1 cellular context compared by ENCODE assay signal in the genomic region with DNA sequence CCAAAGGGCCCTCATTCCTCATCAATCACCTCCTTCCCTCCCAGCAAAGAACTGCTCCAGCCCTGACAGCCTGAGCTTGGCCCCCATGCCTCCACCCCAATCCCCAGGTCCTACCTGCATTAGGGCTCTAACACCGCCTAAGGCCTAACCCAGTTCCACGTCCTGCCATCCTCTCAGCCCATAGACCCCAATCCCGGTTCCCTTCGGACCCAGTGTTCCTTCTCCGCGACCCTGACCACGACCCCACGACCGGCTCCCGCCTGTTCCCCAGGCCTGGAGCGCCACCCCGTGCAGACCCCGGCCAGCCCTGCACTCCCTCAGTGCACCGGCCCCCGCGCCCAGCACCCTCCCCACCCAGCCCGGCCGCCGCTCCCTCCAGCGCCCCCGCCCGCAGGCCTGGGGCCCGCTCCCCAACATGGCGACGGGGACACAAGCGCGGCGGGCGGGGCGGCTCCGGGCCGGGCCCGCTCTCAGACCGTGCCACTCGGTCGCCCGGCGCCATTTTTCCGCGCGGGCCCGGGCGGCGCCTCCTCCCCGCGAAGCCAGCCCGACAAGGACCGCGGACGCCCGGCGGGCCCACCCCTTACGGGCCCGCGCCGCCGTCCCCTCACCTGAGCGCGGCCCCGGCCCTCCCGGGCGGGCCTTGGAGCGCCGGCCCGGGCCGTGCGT.
TF ChIP-seq lines count a peak whose summit lies in the region.

No MANE protein-coding gene starts in this region.

TF ChIP-seq in GM12878, 131 proteins besides CTCF, POLR2A, EP300 and RAD21 (continued from another document and continues in another):
- TF ChIP-seq ZBTB4 (CRISPR knock-in tag; IDR thresholded peaks at IDR 0.05) (no peak), RB1 (IDR thresholded peaks at IDR 0.05; ENCODE audit: borderline replicate concordance) (peak; percentile 69; the same call in 1 of the 2 replicates), NR2F1 (conservative IDR thresholded peaks at IDR 0.05) (peak; percentile 55; the same call in 1 of the 2 replicates), NFIC (IDR thresholded peaks at IDR 0.05; ENCODE audit: low read depth, low read length) (no peak), IRF4 (IDR thresholded peaks at IDR 0.05; ENCODE audit: low read depth, low read length) (no peak), LARP7 (IDR thresholded peaks at IDR 0.05) (peak; percentile 58; the same call in 1 of the 2 replicates), SUZ12 (IDR thresholded peaks at IDR 0.05; ENCODE audit: unreplicated experiment) (no peak), HDGF (IDR thresholded peaks at IDR 0.05) (0 out of 2 replicates have a peak, but pooled peaks have one; percentile 37), TBL1XR1 (IDR thresholded peaks at IDR 0.05; ENCODE audit: low read depth, low read length) (no peak), BACH1 (IDR thresholded peaks at IDR 0.05; ENCODE audit: borderline replicate concordance) (peak; percentile 63), SREBF2 (IDR thresholded peaks at IDR 0.05; ENCODE audit: low read length) (no peak), SMC3 (IDR thresholded peaks at IDR 0.05; ENCODE audit: borderline replicate concordance, low read length) (no peak), SIX5 (IDR thresholded peaks at IDR 0.05; ENCODE audit: low read depth, low read length, severe bottlenecking) (no peak), YY1 (IDR thresholded peaks at IDR 0.05; ENCODE audit: low read depth, low read length) (peak; percentile 97), NR2C2 (IDR thresholded peaks at IDR 0.05; ENCODE audit: borderline replicate concordance, control insufficient read depth, insufficient read length, low read depth) (no peak), ZNF687 (IDR thresholded peaks at IDR 0.05) (no peak; the same call in 1 of the 2 replicates), DPF2 (IDR thresholded peaks at IDR 0.05) (peak; percentile 76), RFX5 (IDR thresholded peaks at IDR 0.05; ENCODE audit: low read depth, low read length) (no peak), PKNOX1 (IDR thresholded peaks at IDR 0.05) (no peak), MXI1 (IDR thresholded peaks at IDR 0.05; ENCODE audit: low read depth, low read length) (peak; percentile 33; the same call in 1 of the 2 replicates), STAT1 (conservative IDR thresholded peaks at IDR 0.05) (no peak), EZH2 (IDR thresholded peaks at IDR 0.05; ENCODE audit: borderline replicate concordance, control insufficient read depth, low read depth, low read length) (no peak), ZBED1 (IDR thresholded peaks at IDR 0.05; ENCODE audit: borderline replicate concordance) (no peak), RELA (IDR thresholded peaks at IDR 0.05; ENCODE audit: borderline replicate concordance, partially characterized antibody) (no peak), ETV6 (conservative IDR thresholded peaks at IDR 0.05 in 1 of 2, IDR thresholded peaks at IDR 0.05 in 1 of 2; ENCODE audit: borderline replicate concordance in 1 of 2, low read depth in 1 of 2) (no peak), CBX3 (IDR thresholded peaks at IDR 0.05; ENCODE audit: borderline replicate concordance, low read depth) (no peak), RAD51 (IDR thresholded peaks at IDR 0.05) (no peak), KLF5 (IDR thresholded peaks at IDR 0.05; ENCODE audit: partially characterized antibody) (no peak), FOXM1 (IDR thresholded peaks at IDR 0.05; ENCODE audit: low read depth, low read length) (no peak), KDM1A (IDR thresholded peaks at IDR 0.05; ENCODE audit: borderline replicate concordance) (no peak), CHD2 (IDR thresholded peaks at IDR 0.05; ENCODE audit: borderline replicate concordance, low read depth, low read length) (no peak; the same call in 1 of the 2 replicates), CBFB (IDR thresholded peaks at IDR 0.05; ENCODE audit: low read depth) (no peak), SREBF1 (IDR thresholded peaks at IDR 0.05; ENCODE audit: low read length) (no peak)
- TF ChIP-seq, protein P1, sequence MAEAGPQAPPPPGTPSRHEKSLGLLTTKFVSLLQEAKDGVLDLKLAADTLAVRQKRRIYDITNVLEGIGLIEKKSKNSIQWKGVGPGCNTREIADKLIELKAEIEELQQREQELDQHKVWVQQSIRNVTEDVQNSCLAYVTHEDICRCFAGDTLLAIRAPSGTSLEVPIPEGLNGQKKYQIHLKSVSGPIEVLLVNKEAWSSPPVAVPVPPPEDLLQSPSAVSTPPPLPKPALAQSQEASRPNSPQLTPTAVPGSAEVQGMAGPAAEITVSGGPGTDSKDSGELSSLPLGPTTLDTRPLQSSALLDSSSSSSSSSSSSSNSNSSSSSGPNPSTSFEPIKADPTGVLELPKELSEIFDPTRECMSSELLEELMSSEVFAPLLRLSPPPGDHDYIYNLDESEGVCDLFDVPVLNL (IDR thresholded peaks at IDR 0.05; ENCODE audit: low read depth, low read length): no peak
- TF ChIP-seq, protein P2, sequence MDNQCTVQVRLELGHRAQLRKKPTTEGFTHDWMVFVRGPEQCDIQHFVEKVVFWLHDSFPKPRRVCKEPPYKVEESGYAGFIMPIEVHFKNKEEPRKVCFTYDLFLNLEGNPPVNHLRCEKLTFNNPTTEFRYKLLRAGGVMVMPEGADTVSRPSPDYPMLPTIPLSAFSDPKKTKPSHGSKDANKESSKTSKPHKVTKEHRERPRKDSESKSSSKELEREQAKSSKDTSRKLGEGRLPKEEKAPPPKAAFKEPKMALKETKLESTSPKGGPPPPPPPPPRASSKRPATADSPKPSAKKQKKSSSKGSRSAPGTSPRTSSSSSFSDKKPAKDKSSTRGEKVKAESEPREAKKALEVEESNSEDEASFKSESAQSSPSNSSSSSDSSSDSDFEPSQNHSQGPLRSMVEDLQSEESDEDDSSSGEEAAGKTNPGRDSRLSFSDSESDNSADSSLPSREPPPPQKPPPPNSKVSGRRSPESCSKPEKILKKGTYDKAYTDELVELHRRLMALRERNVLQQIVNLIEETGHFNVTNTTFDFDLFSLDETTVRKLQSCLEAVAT (IDR thresholded peaks at IDR 0.05): no peak
- TF ChIP-seq, protein P3, sequence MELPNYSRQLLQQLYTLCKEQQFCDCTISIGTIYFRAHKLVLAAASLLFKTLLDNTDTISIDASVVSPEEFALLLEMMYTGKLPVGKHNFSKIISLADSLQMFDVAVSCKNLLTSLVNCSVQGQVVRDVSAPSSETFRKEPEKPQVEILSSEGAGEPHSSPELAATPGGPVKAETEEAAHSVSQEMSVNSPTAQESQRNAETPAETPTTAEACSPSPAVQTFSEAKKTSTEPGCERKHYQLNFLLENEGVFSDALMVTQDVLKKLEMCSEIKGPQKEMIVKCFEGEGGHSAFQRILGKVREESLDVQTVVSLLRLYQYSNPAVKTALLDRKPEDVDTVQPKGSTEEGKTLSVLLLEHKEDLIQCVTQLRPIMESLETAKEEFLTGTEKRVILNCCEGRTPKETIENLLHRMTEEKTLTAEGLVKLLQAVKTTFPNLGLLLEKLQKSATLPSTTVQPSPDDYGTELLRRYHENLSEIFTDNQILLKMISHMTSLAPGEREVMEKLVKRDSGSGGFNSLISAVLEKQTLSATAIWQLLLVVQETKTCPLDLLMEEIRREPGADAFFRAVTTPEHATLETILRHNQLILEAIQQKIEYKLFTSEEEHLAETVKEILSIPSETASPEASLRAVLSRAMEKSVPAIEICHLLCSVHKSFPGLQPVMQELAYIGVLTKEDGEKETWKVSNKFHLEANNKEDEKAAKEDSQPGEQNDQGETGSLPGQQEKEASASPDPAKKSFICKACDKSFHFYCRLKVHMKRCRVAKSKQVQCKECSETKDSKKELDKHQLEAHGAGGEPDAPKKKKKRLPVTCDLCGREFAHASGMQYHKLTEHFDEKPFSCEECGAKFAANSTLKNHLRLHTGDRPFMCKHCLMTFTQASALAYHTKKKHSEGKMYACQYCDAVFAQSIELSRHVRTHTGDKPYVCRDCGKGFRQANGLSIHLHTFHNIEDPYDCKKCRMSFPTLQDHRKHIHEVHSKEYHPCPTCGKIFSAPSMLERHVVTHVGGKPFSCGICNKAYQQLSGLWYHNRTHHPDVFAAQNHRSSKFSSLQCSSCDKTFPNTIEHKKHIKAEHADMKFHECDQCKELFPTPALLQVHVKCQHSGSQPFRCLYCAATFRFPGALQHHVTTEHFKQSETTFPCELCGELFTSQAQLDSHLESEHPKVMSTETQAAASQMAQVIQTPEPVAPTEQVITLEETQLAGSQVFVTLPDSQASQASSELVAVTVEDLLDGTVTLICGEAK (IDR thresholded peaks at IDR 0.05; ENCODE audit: borderline replicate concordance): no peak
- TF ChIP-seq, protein P4, sequence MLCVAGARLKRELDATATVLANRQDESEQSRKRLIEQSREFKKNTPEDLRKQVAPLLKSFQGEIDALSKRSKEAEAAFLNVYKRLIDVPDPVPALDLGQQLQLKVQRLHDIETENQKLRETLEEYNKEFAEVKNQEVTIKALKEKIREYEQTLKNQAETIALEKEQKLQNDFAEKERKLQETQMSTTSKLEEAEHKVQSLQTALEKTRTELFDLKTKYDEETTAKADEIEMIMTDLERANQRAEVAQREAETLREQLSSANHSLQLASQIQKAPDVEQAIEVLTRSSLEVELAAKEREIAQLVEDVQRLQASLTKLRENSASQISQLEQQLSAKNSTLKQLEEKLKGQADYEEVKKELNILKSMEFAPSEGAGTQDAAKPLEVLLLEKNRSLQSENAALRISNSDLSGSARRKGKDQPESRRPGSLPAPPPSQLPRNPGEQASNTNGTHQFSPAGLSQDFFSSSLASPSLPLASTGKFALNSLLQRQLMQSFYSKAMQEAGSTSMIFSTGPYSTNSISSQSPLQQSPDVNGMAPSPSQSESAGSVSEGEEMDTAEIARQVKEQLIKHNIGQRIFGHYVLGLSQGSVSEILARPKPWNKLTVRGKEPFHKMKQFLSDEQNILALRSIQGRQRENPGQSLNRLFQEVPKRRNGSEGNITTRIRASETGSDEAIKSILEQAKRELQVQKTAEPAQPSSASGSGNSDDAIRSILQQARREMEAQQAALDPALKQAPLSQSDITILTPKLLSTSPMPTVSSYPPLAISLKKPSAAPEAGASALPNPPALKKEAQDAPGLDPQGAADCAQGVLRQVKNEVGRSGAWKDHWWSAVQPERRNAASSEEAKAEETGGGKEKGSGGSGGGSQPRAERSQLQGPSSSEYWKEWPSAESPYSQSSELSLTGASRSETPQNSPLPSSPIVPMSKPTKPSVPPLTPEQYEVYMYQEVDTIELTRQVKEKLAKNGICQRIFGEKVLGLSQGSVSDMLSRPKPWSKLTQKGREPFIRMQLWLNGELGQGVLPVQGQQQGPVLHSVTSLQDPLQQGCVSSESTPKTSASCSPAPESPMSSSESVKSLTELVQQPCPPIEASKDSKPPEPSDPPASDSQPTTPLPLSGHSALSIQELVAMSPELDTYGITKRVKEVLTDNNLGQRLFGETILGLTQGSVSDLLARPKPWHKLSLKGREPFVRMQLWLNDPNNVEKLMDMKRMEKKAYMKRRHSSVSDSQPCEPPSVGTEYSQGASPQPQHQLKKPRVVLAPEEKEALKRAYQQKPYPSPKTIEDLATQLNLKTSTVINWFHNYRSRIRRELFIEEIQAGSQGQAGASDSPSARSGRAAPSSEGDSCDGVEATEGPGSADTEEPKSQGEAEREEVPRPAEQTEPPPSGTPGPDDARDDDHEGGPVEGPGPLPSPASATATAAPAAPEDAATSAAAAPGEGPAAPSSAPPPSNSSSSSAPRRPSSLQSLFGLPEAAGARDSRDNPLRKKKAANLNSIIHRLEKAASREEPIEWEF (IDR thresholded peaks at IDR 0.05; ENCODE audit: insufficient replicate concordance, low read depth, low read length): no peak
